ENCODE assay signal across 29 cellular contexts in the genomic region with DNA sequence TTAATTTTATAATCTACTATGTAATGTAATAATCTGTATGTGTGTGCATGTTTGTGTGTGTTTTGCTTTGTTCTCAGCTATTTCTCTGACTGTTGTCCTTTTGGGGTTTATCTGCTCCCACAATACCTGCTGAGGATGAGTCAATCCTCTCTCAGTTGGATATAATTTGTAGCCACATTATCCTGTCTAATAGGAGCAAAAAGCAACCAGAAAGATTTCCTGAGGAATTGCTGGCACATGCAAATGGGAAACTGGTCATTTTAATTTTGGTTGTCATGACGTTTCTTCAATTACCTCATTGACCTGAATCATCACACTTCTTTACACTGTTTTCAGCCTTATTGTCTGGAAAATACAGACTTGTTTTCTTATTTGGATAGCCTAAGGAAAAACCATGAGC.
"Had no signal": no experiment of that assay in that cellular context is flagged by ENCODE, and none has a peak within 500 bp of the region (broad histone marks: within the 10 kb centered on the region; RNA-seq: fewer than 3 reads in every experiment).

No MANE protein-coding gene starts in this region.

- H3K9ac ChIP-seq: KMS-11, SK-N-SH had no signal

- H3K4me2 ChIP-seq: KMS-11, SK-N-SH had no signal

- H3K4me3 ChIP-seq: adrenal gland, Peyer's patch, SJSA1 had no signal

- H3K4me1 ChIP-seq: adrenal gland, Peyer's patch, SJSA1 had no signal

- ATAC-seq: activated naive CD4-positive, alpha-beta T cell treated with anti-CD3 and anti-CD28 coated beads, Interleukin-2, amount 50 U/mL, for 72 hours; activated T-cell treated with anti-CD3 and anti-CD28 coated beads, Interleukin-2, amount 50 U/mL, for 4 hours; PC-3 had no signal

- H3K36me3 ChIP-seq: adrenal gland, Peyer's patch, SJSA1 had no signal

- FAIRE-seq: TTC549 had no signal

- H3K27ac ChIP-seq: adrenal gland, KMS-11, Peyer's patch, SJSA1 had no signal

- H3K27me3 ChIP-seq: adrenal gland, Peyer's patch, SJSA1 had no signal

- DNase-seq: activated CD4-positive, alpha-beta T cell treated with anti-CD3 and anti-CD28 coated beads, Interleukin-2, amount 10 ng/mL, durations not matched to agents 24 days and 14 days; activated CD4-positive, alpha-beta T cell treated with anti-CD3 and anti-CD28 coated beads, Interleukin-2, amount 50 U/mL, for 4 hours; activated CD8-positive, alpha-beta memory T cell treated with anti-CD3 and anti-CD28 coated beads, Interleukin-2, amount 50 U/mL, for 4 hours; activated gamma-delta T cell treated with Interleukin-2 at 50 U/mL for 16 hours; activated naive CD4-positive, alpha-beta T cell treated with anti-CD3 and anti-CD28 coated beads for 36 hours; activated T-cell treated with anti-CD3 and anti-CD28 coated beads for 4 hours; activated T-cell treated with anti-CD3 and anti-CD28 coated beads, Interleukin-2, amount 50 U/mL, for 4 hours; adrenal gland; caudate nucleus; cerebellar nuclear complex; MM.1S; MV-4-11; NCI-H1092; NCI-H1436 treated with DMSO at 0.1 percent for 48 hours; NCI-H1930; NCI-H2081 treated with DMSO at 0.1 percent for 48 hours; NCI-H345; NCI-H524 treated with DMSO at 0.1 percent for 48 hours; NCI-H748 treated with DMSO at 0.1 percent for 48 hours; NK-92 treated with Interleukin-12 subunit alpha and Interleukin-12 subunit beta, amount 100 ng/mL, for 24 hours; PC-3; Peyer's patch; RPMI8226; SHP77 treated with DMSO at 0.1 percent for 48 hours; SK-N-SH had no signal

- H3K9me3 ChIP-seq: adrenal gland, Peyer's patch, SJSA1, SK-N-SH had no signal
